In the genomic region with DNA sequence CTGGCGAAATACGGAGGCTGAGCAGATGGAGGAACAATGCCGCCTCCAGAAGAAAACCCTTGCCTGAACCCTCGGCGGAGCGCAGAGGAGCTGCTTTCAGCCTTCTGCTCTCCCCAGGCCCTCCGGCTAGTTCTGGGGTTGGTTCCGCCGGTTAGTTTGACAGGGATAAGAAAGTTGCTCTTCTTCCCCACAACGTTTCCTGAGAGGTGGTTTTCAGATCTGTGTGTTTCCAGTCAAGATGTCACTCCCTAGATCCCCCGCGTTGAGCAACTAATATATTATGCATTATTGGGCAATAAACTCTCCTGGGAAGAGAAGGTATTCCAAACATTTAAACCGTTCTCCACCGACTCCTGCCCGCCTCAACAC, we compare ENCODE assay signal across 8 cellular contexts. TPM values are rescaled to one million over a fixed set of nuclear protein-coding genes. Genes with fewer than 3 reads are reported as not detected.
DNase-seq lines count a peak whose midpoint lies in the region; ATAC-seq and TF ChIP-seq lines count a peak whose summit lies in the region.

No MANE protein-coding gene starts in this region.

- no peaks in the 10 kb centered on the region for H3K36me3 ChIP-seq in esophagus (ENCODE audit: control insufficient read depth in 2 of 2, insufficient read depth in 2 of 2, low read length in 1 of 2)

- no peaks in the 10 kb centered on the region for H3K4me1 ChIP-seq in esophagus (ENCODE audit: control insufficient read depth in 2 of 2, insufficient read depth in 2 of 2, low read length in 1 of 2)

- TF ChIP-seq RAD21 in Ishikawa (IDR thresholded peaks at IDR 0.05; ENCODE audit: low read depth), result no peak

- H3K27ac ChIP-seq in esophagus (ENCODE audit: low read depth in 2 of 2, low read length in 1 of 2), result peak overlapping the region; percentile 74 to 77

- no peaks in the 10 kb centered on the region for H3K9me3 ChIP-seq in esophagus (ENCODE audit: control insufficient read depth in 2 of 2, insufficient read depth in 1 of 2, low read depth in 1 of 2, low read length in 1 of 2)

- no peak for TF ChIP-seq CTCF in AG10803 (conservative IDR thresholded peaks at IDR 0.05; ENCODE audit: low read length)
- TF ChIP-seq CTCF in nephron progenitor cell (IDR thresholded peaks at IDR 0.05), result no peak

- peaks cover 23% of the 10 kb centered on the region for H3K27me3 Mint-ChIP-seq in nephron progenitor cell (ENCODE audit: low read depth, poor library complexity)

- no peak for TF ChIP-seq EP300 in Ishikawa (IDR thresholded peaks at IDR 0.05; ENCODE audit: borderline replicate concordance)

- H3K9me3 Mint-ChIP-seq in nephron progenitor cell, result no peaks in the 10 kb centered on the region

- peak overlapping the region; percentile 95 for H3K4me3 Mint-ChIP-seq in nephron progenitor cell

- H3K27ac Mint-ChIP-seq in nephron progenitor cell, result peak overlapping the region; percentile 68

- peaks cover 0 to 3% of the 10 kb centered on the region in 2 donors for H3K27me3 ChIP-seq in esophagus (ENCODE audit: control insufficient read depth in 1 of 2, insufficient read depth in 2 of 2, low read length in 2 of 2)

- DNase-seq in AG10803 (ENCODE audit: low read depth) (peak; percentile 61), nephron progenitor cell (peak; percentile 40), SW 1271 (lab: John Stamatoyannopoulos, UW) (no peak), SK-N-DZ (ENCODE audit: low spot score) (no peak), retina (no peak)

- peaks cover 55% of the 10 kb centered on the region for H3K4me1 Mint-ChIP-seq in nephron progenitor cell

- ATAC-seq in HG02642 (IDR thresholded peaks at IDR 0.05; ENCODE audit: poor library complexity, unreplicated experiment), result no peak

- H3K36me3 Mint-ChIP-seq in nephron progenitor cell (ENCODE audit: low read depth), result no peaks in the 10 kb centered on the region

- H3K4me3 ChIP-seq in AG10803 (ENCODE audit: low read length) (peak overlapping the region; percentile 84), esophagus (ENCODE audit: low read depth in 1 of 2, low read length in 2 of 2) (peak overlapping the region; percentile 40 to 85)

- WGBS in esophagus, 2 donors, result 7 to 11% methylated on average over 15 of the region's 15 CpGs

TF ChIP-seq in Ishikawa, 13 proteins besides CTCF, POLR2A, EP300 and RAD21:
- peak; percentile 83 for TF ChIP-seq CEBPB (IDR thresholded peaks at IDR 0.05)
- TF ChIP-seq, protein P1, sequence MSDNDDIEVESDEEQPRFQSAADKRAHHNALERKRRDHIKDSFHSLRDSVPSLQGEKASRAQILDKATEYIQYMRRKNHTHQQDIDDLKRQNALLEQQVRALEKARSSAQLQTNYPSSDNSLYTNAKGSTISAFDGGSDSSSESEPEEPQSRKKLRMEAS (IDR thresholded peaks at IDR 0.05), result no peak
- TF ChIP-seq EGR1 (IDR thresholded peaks at IDR 0.05), result no peak
- 0 out of 2 replicates have a peak, but pooled peaks have one; percentile 2 for TF ChIP-seq YY1 (IDR thresholded peaks at IDR 0.05; ENCODE audit: low read depth)
- no peak for TF ChIP-seq TAF1 (IDR thresholded peaks at IDR 0.05; ENCODE audit: low read depth)
- no peak for TF ChIP-seq ZBTB7A (IDR thresholded peaks at IDR 0.05; ENCODE audit: low read depth)
- no peak for TF ChIP-seq NFIC (IDR thresholded peaks at IDR 0.05)
- TF ChIP-seq, protein P2, sequence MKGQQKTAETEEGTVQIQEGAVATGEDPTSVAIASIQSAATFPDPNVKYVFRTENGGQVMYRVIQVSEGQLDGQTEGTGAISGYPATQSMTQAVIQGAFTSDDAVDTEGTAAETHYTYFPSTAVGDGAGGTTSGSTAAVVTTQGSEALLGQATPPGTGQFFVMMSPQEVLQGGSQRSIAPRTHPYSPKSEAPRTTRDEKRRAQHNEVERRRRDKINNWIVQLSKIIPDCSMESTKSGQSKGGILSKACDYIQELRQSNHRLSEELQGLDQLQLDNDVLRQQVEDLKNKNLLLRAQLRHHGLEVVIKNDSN (IDR thresholded peaks at IDR 0.05), result no peak
- TF ChIP-seq FOXM1 (IDR thresholded peaks at IDR 0.05; ENCODE audit: borderline replicate concordance, low read depth), result no peak
- no peak for TF ChIP-seq TCF12 (IDR thresholded peaks at IDR 0.05; ENCODE audit: low read depth)
- TF ChIP-seq, protein P3, sequence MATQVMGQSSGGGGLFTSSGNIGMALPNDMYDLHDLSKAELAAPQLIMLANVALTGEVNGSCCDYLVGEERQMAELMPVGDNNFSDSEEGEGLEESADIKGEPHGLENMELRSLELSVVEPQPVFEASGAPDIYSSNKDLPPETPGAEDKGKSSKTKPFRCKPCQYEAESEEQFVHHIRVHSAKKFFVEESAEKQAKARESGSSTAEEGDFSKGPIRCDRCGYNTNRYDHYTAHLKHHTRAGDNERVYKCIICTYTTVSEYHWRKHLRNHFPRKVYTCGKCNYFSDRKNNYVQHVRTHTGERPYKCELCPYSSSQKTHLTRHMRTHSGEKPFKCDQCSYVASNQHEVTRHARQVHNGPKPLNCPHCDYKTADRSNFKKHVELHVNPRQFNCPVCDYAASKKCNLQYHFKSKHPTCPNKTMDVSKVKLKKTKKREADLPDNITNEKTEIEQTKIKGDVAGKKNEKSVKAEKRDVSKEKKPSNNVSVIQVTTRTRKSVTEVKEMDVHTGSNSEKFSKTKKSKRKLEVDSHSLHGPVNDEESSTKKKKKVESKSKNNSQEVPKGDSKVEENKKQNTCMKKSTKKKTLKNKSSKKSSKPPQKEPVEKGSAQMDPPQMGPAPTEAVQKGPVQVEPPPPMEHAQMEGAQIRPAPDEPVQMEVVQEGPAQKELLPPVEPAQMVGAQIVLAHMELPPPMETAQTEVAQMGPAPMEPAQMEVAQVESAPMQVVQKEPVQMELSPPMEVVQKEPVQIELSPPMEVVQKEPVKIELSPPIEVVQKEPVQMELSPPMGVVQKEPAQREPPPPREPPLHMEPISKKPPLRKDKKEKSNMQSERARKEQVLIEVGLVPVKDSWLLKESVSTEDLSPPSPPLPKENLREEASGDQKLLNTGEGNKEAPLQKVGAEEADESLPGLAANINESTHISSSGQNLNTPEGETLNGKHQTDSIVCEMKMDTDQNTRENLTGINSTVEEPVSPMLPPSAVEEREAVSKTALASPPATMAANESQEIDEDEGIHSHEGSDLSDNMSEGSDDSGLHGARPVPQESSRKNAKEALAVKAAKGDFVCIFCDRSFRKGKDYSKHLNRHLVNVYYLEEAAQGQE (IDR thresholded peaks at IDR 0.05; ENCODE audit: low read depth), result no peak
- TF ChIP-seq CREB1 (IDR thresholded peaks at IDR 0.05; ENCODE audit: low read depth), result no peak
- 0 out of 2 replicates have a peak, but pooled peaks have one; percentile 11 for TF ChIP-seq TEAD4 (IDR thresholded peaks at IDR 0.05)

RNA-seq across cellular contexts. Expression of a gene that starts 0.6 kb away (rescaled TPM):
- polyA plus RNA-seq in esophagus, result under 1 TPM; 0.26 to 0.46 TPM
- 4.5 and 7.4 TPM in 2 replicates for polyA plus RNA-seq in SK-N-DZ (2014; cell fraction: cytosol; rRNA removed)
- 2.4 TPM in 2 replicates for polyA plus RNA-seq in SK-N-DZ (2014; cell fraction: nucleus; rRNA removed)

Comparison
In these comparisons a context has a peak if more than half of its experiments do, and no peak if none do; other contexts are left out.
1. DNase-seq: peak in AG10803 (single experiment) and nephron progenitor cell (single experiment); none in SW 1271 (0 of 2), SK-N-DZ (single experiment) and retina (single experiment).